ENCODE assay signal across 8 cellular contexts in genomic region chr22:39959640-39960447, GRCh38. TPM values are rescaled to one million over a fixed set of nuclear protein-coding genes. Genes with fewer than 3 reads are reported as not detected.
A peak's percentile ranks its signal among the peaks of the same experiment; 100 is the strongest.
DNase-seq lines count a peak whose midpoint lies in the region; FAIRE-seq and TF ChIP-seq lines count a peak whose summit lies in the region.

Gene TMA7B, plus strand, starts transcription at chr22:39960397. Its CDS starts 3,978 bp downstream, at chr22:39964375.

- no peak within 1 kb of the TSS for H3K18ac ChIP-seq in H1 (ENCODE audit: extremely low read depth, low read length)

- intact Hi-C loops in vagina (cut with DNase I), result no loop called here

- TF ChIP-seq RAD21 in H1 (IDR thresholded peaks at IDR 0.05 in 1 of 2, conservative IDR thresholded peaks at IDR 0.05 in 1 of 2; ENCODE audit: low read depth in 2 of 2, low read length in 2 of 2), result peak; percentile 12 to 40; a peak in 2 of 4 replicates

- peaks cover 24% of the 10 kb centered on the region for H3K4me1 Mint-ChIP-seq in neural progenitor cell

- H3K4me3 ChIP-seq in H1 (ENCODE audit: extremely low read depth in 1 of 4, insufficient read depth in 2 of 4, low read depth in 3 of 4, low read length in 4 of 4) (no peak within 1 kb of the TSS), neural progenitor cell (no peak within 1 kb of the TSS), vagina (no peak within 1 kb of the TSS), HAP-1 (no peak within 1 kb of the TSS)

- H3K36me3 Mint-ChIP-seq in neural progenitor cell, result no peaks in the 10 kb centered on the region

- H2BK120ac ChIP-seq in H1 (replicated peaks; ENCODE audit: low read depth, low read length), result no peak within 1 kb of the TSS

- H4K20me1 ChIP-seq in H1 (replicated peaks in 1 of 2; ENCODE audit: control insufficient read depth in 1 of 2, insufficient read depth in 2 of 2, low read length in 2 of 2), result no peaks in the 10 kb centered on the region
- no peaks in the 10 kb centered on the region for H4K20me1 ChIP-seq in neural progenitor cell (ENCODE audit: low read depth)

- H3K4me3 Mint-ChIP-seq in neural progenitor cell, result no peak within 1 kb of the TSS

- peak within 1 kb of the TSS; percentile 2; the same call in 1 of the 2 replicates for H2BK12ac ChIP-seq in H1 (ENCODE audit: low read depth, low read length)

- no peak within 1 kb of the TSS for H3K14ac ChIP-seq in H1 (ENCODE audit: insufficient read length)

- in situ Hi-C loops in HAP-1 (cut with MboI; ENCODE audit: low sequenced_read_pairs), result no loop called here

- H4K91ac ChIP-seq in H1 (replicated peaks; ENCODE audit: insufficient read length, low read length), result no peak within 1 kb of the TSS

- no peak within 1 kb of the TSS for H3K23ac ChIP-seq in H1 (ENCODE audit: insufficient read length)

- peak within 1 kb of the TSS; percentile 90; the same call in 1 of the 2 replicates for H2AFZ ChIP-seq in H1 (ENCODE audit: low read length)
- H2AFZ ChIP-seq in neural progenitor cell (replicated peaks), result peak within 1 kb of the TSS; percentile 85

- 0 out of 2 replicates have a peak within 1 kb of the TSS, but pooled peaks have one; percentile 19 for H4K8ac ChIP-seq in H1 (ENCODE audit: extremely low read depth, insufficient read depth, low read length)

- WGBS in H1 (ENCODE audit: extremely low coverage in 1 of 2, insufficient coverage in 1 of 2, insufficient read length in 1 of 2, insufficient replicate concordance in 2 of 2, low coverage in 1 of 2, low lambda C conversion rate in 2 of 2, missing lambda C conversion rate in 1 of 2), 2 experiments, result 61% methylated on average over 14 of the region's 14 CpGs; no CpG with 5 or more reads in 1 of the 2 experiments

- no peak within 1 kb of the TSS for H3K4me2 ChIP-seq in H1 (ENCODE audit: insufficient read depth in 1 of 2, low read depth in 2 of 2, low read length in 2 of 2)
- no peak within 1 kb of the TSS for H3K4me2 ChIP-seq in neural progenitor cell

- no peak for FAIRE-seq in H1 (lab: Jason Lieb, UNC)

- H3K4me1 ChIP-seq in H1 (replicated peaks in 1 of 4; ENCODE audit: control insufficient read depth in 3 of 4, insufficient read depth in 4 of 4, low read length in 3 of 4) (peaks cover 0 to 6% (median 3%) of the 10 kb centered on the region in 4 experiments; a peak in 4 of 7 replicates), neural progenitor cell (peaks cover 7% of the 10 kb centered on the region), vagina (no peaks in the 10 kb centered on the region), HAP-1 (no peaks in the 10 kb centered on the region)

- 0 out of 2 replicates have a peak within 1 kb of the TSS, but pooled peaks have one; percentile 67 for H2BK20ac ChIP-seq in H1 (ENCODE audit: low read length)

- peak within 1 kb of the TSS; percentile 5 for H3K27ac Mint-ChIP-seq in neural progenitor cell

- TF ChIP-seq EP300 in H1 (IDR thresholded peaks at IDR 0.05; ENCODE audit: borderline replicate concordance in 1 of 2, low read depth in 2 of 2, low read length in 2 of 2), result no peak

- H3K79me2 ChIP-seq in H1 (ENCODE audit: control insufficient read depth in 1 of 2, insufficient read depth in 2 of 2, low read length in 2 of 2) (no peaks in the 10 kb centered on the region), neural progenitor cell (ENCODE audit: low read depth) (no peaks in the 10 kb centered on the region)

- peak in 1 of 3 experiments; percentile 18; a peak in 2 of 4 replicates for TF ChIP-seq CTCF in H1 (IDR thresholded peaks at IDR 0.05; ENCODE audit: control extremely low read depth in 1 of 3, insufficient read depth in 1 of 3, low read depth in 1 of 3, low read length in 3 of 3)
- TF ChIP-seq CTCF in neural progenitor cell (IDR thresholded peaks at IDR 0.05), result peak; percentile 30
- TF ChIP-seq CTCF in vagina (IDR thresholded peaks at IDR 0.05), result peak in 1 of 3 experiments; percentile 18

- peaks cover 8% of the 10 kb centered on the region for H3F3A ChIP-seq in neural progenitor cell (ENCODE audit: low read depth)

- DNase-seq in activated T-cell treated with anti-CD3 and anti-CD28 coated beads for 1 hour (ENCODE audit: low read depth) (peak; percentile 37), activated T-cell treated with anti-CD3 and anti-CD28 coated beads for 4 hours (no peak), T-helper 9 cell (peak; percentile 19), H1 (ENCODE audit: low read depth in 1 of 2, low spot score in 2 of 2) (no peak), neural progenitor cell (ENCODE audit: low spot score) (peak; percentile 61), vagina (ENCODE audit: extremely low spot score in 2 of 2) (no peak), NCI-H187 treated with DMSO at 0.1 percent for 48 hours (lab: John Stamatoyannopoulos, UW) (no peak), HAP-1 (ENCODE audit: low spot score in 2 of 2) (no peak)

- TF ChIP-seq POLR2A in H1 (IDR thresholded peaks at IDR 0.05; ENCODE audit: control extremely low read depth in 1 of 2, low read depth in 2 of 2, low read length in 2 of 2) (no peak), vagina (IDR thresholded peaks at IDR 0.05) (no peak)

- H3K4ac ChIP-seq in H1 (replicated peaks; ENCODE audit: insufficient read length, low read depth, low read length), result no peak within 1 kb of the TSS

- H3K36me3 ChIP-seq in H1 (ENCODE audit: control insufficient read depth in 2 of 4, insufficient read depth in 4 of 4, low read length in 3 of 4) (no peaks in the 10 kb centered on the region), neural progenitor cell (no peaks in the 10 kb centered on the region), vagina (no peaks in the 10 kb centered on the region), HAP-1 (replicated peaks) (no peaks in the 10 kb centered on the region)

- H3K79me1 ChIP-seq in H1 (ENCODE audit: low read depth, low read length), result no peaks in the 10 kb centered on the region

- H3K9ac ChIP-seq in H1 (replicated peaks in 1 of 4; ENCODE audit: extremely low read depth in 1 of 4, low read depth in 3 of 4, low read length in 3 of 4) (no peak within 1 kb of the TSS), neural progenitor cell (no peak within 1 kb of the TSS)

- H2BK15ac ChIP-seq in H1 (ENCODE audit: low read length), result no peak within 1 kb of the TSS

- CTCF ChIA-PET in H1 (lab: Charles Lee; ENCODE audit: partially characterized antibody), result interaction anchor here (0.7 to 7.9 kb wide), 4 partner anchors 8 to 408 kb away, joined by 3 to 66 read pairs (median 4); no protein-coding TSS in a partner anchor

- H4K5ac ChIP-seq in H1 (ENCODE audit: insufficient read length, low read depth, low read length), result no peak within 1 kb of the TSS

- no peaks in the 10 kb centered on the region for H3K23me2 ChIP-seq in H1 (ENCODE audit: low read depth, low read length)

- H3K9me3 ChIP-seq in H1 (ENCODE audit: insufficient read depth in 2 of 2, low read depth in 1 of 2, low read length in 1 of 2) (no peaks in the 10 kb centered on the region), neural progenitor cell (ENCODE audit: low read depth) (no peaks in the 10 kb centered on the region), vagina (no peaks in the 10 kb centered on the region), HAP-1 (no peaks in the 10 kb centered on the region)

- peak within 1 kb of the TSS; percentile 37; the same call in 1 of the 2 replicates for H2BK5ac ChIP-seq in H1 (ENCODE audit: low read depth, low read length)

- peaks cover 17% of the 10 kb centered on the region for H3K27me3 Mint-ChIP-seq in neural progenitor cell (ENCODE audit: insufficient read depth, low read depth)

- H3K27me3 ChIP-seq in H1 (replicated peaks in 1 of 4; ENCODE audit: control insufficient read depth in 3 of 4, extremely low read depth in 1 of 4, insufficient read depth in 3 of 4, low read length in 3 of 4), result peaks cover 0 to 7% (median 0%) of the 10 kb centered on the region in 4 experiments; a peak in 3 of 7 replicates
- H3K27me3 ChIP-seq in neural progenitor cell, result peaks cover 4% of the 10 kb centered on the region
- H3K27me3 ChIP-seq in vagina, result no peaks in the 10 kb centered on the region
- H3K27me3 ChIP-seq in HAP-1 (ENCODE audit: low read depth), result no peaks in the 10 kb centered on the region

- H3K56ac ChIP-seq in H1 (replicated peaks; ENCODE audit: insufficient read length, low read depth, low read length), result no peak within 1 kb of the TSS

- POLR2A ChIA-PET in H1 (lab: Charles Lee; ENCODE audit: partially characterized antibody), result no interaction called here

- H3K27ac ChIP-seq in H1 (ENCODE audit: low read depth, low read length) (no peak within 1 kb of the TSS), neural progenitor cell (no peak within 1 kb of the TSS), vagina (no peak within 1 kb of the TSS)

- H2AK5ac ChIP-seq in H1 (ENCODE audit: low read depth, low read length), result no peak within 1 kb of the TSS

- H3K9me3 Mint-ChIP-seq in neural progenitor cell, result no peaks in the 10 kb centered on the region

TF ChIP-seq in H1, 55 proteins besides CTCF, POLR2A, EP300 and RAD21 (continues in another document):
- TF ChIP-seq JUND (IDR thresholded peaks at IDR 0.05; ENCODE audit: low read length) (peak; percentile 44; the same call in 1 of the 2 replicates), BRCA1 (IDR thresholded peaks at IDR 0.05; ENCODE audit: low read depth, low read length) (no peak), RXRA (IDR thresholded peaks at IDR 0.05; ENCODE audit: insufficient read depth, low read depth, low read length) (no peak), SUZ12 (IDR thresholded peaks at IDR 0.05; ENCODE audit: low read length) (no peak), TBP (IDR thresholded peaks at IDR 0.05; ENCODE audit: low read depth, low read length) (no peak), E2F6 (IDR thresholded peaks at IDR 0.05) (peak; percentile 54), CHD1 (IDR thresholded peaks at IDR 0.05; ENCODE audit: low read depth, low read length) (no peak), CREB1 (IDR thresholded peaks at IDR 0.05) (no peak)

RNA-seq across cellular contexts. Expression of gene TMA7B, which starts in this region (rescaled TPM):
- not detected in 2 replicates for total RNA-seq in H1 (2021; fragmentation: NEBNext Ultra II Directional; extraction: Animal tissue kit (Norgen Biotek cat#: 25700))
- polyA plus RNA-seq in H1 (2011; rRNA removed), result not detected in 2 replicates
- not detected for polyA plus RNA-seq in H1 (2011; cell fraction: cytosol; rRNA removed)
- not detected for polyA plus RNA-seq in H1 (2011; cell fraction: nucleus; rRNA removed)
- polyA plus RNA-seq in H1 (2012, experiment 1 of 2), result not detected in 4 replicates
- polyA plus RNA-seq in H1 (2012, experiment 2 of 2), result not detected
- not detected for polyA plus RNA-seq in H1 (2013, experiment 1 of 2)
- not detected for polyA plus RNA-seq in H1 (2013, experiment 2 of 2)
- polyA minus RNA-seq in H1 (2011; rRNA and poly(A)+ RNA removed), result not detected in 2 replicates
- not detected for polyA minus RNA-seq in H1 (2011; cell fraction: cytosol; rRNA and poly(A)+ RNA removed)
- not detected for polyA minus RNA-seq in H1 (2011; cell fraction: nucleus; rRNA and poly(A)+ RNA removed)
- not detected in 2 replicates for total RNA-seq in neural progenitor cell (ENCODE audit: low replicate concordance)
- 1.7 TPM for total RNA-seq in vagina

Comparison
In these comparisons a context has a peak if more than half of its experiments do, and no peak if none do; other contexts are left out.
1. DNase-seq: peak in activated T-cell treated with anti-CD3 and anti-CD28 coated beads for 1 hour (single experiment) and T-helper 9 cell (single experiment); none in activated T-cell treated with anti-CD3 and anti-CD28 coated beads for 4 hours (single experiment), H1 (0 of 2), vagina (0 of 2), NCI-H187 treated with DMSO at 0.1 percent for 48 hours (single experiment) and HAP-1 (0 of 2).
2. Peak in DNase-seq in neural progenitor cell; RNA of the gene not detected or under 1 TPM.